9 cellular contexts compared by ENCODE assay signal in the genomic region with DNA sequence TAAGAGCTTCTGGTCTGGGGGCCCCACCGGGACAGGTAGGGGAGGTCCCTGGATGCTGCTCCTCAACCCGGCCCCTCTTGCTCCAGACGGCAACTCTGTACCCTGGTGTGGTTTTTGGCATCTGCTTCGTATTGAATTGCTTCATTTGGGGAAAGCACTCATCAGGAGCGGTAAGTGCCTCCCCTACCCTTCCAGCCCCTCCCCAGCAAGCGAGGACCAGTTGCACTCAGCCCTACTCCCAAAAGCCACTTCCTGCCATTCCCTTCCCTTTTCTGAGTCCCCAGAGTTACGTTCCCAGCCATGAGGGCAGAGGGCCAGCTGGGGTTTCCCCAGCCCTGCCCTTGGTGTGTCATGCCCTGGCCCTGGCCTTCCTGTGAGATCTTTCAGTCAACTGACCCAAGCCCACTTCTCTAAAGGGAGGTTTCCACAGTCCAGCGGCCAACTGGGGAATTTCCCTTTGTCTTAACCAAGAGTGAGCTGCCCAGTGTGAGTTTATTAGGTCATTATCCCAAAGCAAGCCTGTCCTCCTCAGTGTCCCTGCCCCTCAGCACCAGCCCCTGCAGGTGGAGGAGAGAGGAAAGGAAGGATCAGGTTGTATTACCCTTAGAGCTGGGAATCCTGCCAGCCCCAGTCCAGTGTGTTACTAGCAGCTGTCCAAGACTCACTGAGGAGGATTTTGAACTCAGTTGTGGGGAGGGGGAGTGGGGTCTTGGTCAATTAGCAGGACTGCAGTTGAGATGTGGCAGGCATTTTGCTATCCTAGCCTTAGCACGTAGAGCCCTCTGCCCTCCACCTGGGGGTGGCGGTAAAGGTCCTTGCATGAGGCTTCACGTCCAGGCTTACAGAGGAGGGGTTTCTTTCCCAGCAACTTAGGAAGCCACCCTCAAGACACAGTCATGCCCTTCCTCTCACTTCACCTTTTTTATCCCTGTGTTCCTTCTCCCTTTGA. TPM values are rescaled to one million over a fixed set of nuclear protein-coding genes. Genes with fewer than 3 reads are reported as not detected.
DNase-seq lines count a peak whose midpoint lies in the region; ATAC-seq and TF ChIP-seq lines count a peak whose summit lies in the region.
"Had no signal": no experiment of that assay in that cellular context is flagged by ENCODE, and none has a peak within 500 bp of the region (broad histone marks: within the 10 kb centered on the region; RNA-seq: fewer than 3 reads in every experiment).

No MANE protein-coding gene starts in this region.

- H3K27me3 Mint-ChIP-seq in activated CD4-positive, alpha-beta T cell treated with anti-CD3 and anti-CD28 coated beads, Interleukin-2, amount 10 ng/mL, durations not matched to agents 24 days and 14 days: no peaks in the 10 kb centered on the region

- 37 to 49% methylated on average over 10 to 11 of the region's 11 CpGs for WGBS in esophagus squamous epithelium, 2 donors
- 22 to 24% methylated on average over 11 of the region's 11 CpGs for whole genome bisulfite sequencing in tibial nerve, 2 donors

- peak overlapping the region in 3 of 4 donors; percentile 26 to 52 (median 29) for H3K27ac ChIP-seq in esophagus squamous epithelium
- H3K27ac ChIP-seq in tibial nerve: peak overlapping the region in 3 of 4 donors; percentile 15 to 34 (median 19)

- H3K4me1 ChIP-seq in esophagus squamous epithelium: peaks cover 0 to 14% (median 10%) of the 10 kb centered on the region in 3 donors
- peaks cover 0 to 15% (median 11%) of the 10 kb centered on the region in 4 donors for H3K4me1 ChIP-seq in tibial nerve
- H3K4me1 ChIP-seq: HAP-1 had no signal

- H3K27me3 ChIP-seq in esophagus squamous epithelium (no peaks in the 10 kb centered on the region), tibial nerve (no peaks in the 10 kb centered on the region)

- no peak for ATAC-seq in HG03571 (IDR thresholded peaks at IDR 0.05; ENCODE audit: unreplicated experiment)

- H3K9me3 ChIP-seq in esophagus squamous epithelium (no peaks in the 10 kb centered on the region), tibial nerve (no peaks in the 10 kb centered on the region)
- H3K9me3 ChIP-seq: HAP-1 had no signal

- TF ChIP-seq POLR2A in esophagus squamous epithelium (IDR thresholded peaks at IDR 0.05) (no peak), tibial nerve (IDR thresholded peaks at IDR 0.05) (no peak)

- H3K4me3 ChIP-seq in esophagus squamous epithelium (no peak overlapping the region), tibial nerve (no peak overlapping the region)
- H3K4me3 ChIP-seq: HAP-1 had no signal

- DNase-seq in AG08396 (ENCODE audit: low spot score) (peak; percentile 68), GM13977 (ENCODE audit: low spot score) (peak; percentile 43), NCI-H2107 treated with DMSO at 0.1 percent for 48 hours (lab: John Stamatoyannopoulos, UW; ENCODE audit: unreplicated experiment) (peak; percentile 32), esophagus squamous epithelium (lab: John Stamatoyannopoulos, UW) (peak; percentile 37), myocyte (ENCODE audit: low read depth) (peak; percentile 93), tibial nerve (ENCODE audit: low spot score in 2 of 2) (peak; percentile 63 to 66)
- DNase-seq in activated CD4-positive, alpha-beta T cell treated with anti-CD3 and anti-CD28 coated beads, Interleukin-2, amount 10 ng/mL, durations not matched to agents 24 days and 14 days: peak; percentile 67

- in situ Hi-C loops in GM13977 (cut with MboI; ENCODE audit: low pct_unique_long_range_greater_than_20kb, low sequenced_read_pairs, unreplicated experiment): no loop called here

- H3K36me3 ChIP-seq in esophagus squamous epithelium (peaks cover 26 to 96% (median 41%) of the 10 kb centered on the region in 3 donors), tibial nerve (peaks cover 5 to 83% (median 26%) of the 10 kb centered on the region in 3 donors)

- H3K36me3 Mint-ChIP-seq in activated CD4-positive, alpha-beta T cell treated with anti-CD3 and anti-CD28 coated beads, Interleukin-2, amount 10 ng/mL, durations not matched to agents 24 days and 14 days (ENCODE audit: low read depth): peaks cover 60% of the 10 kb centered on the region

- H3K4me3 Mint-ChIP-seq in activated CD4-positive, alpha-beta T cell treated with anti-CD3 and anti-CD28 coated beads, Interleukin-2, amount 10 ng/mL, durations not matched to agents 24 days and 14 days: no peak overlapping the region

- no peaks in the 10 kb centered on the region for H3K9me3 Mint-ChIP-seq in activated CD4-positive, alpha-beta T cell treated with anti-CD3 and anti-CD28 coated beads, Interleukin-2, amount 10 ng/mL, durations not matched to agents 24 days and 14 days

- peak overlapping the region; percentile 22 for H3K27ac Mint-ChIP-seq in activated CD4-positive, alpha-beta T cell treated with anti-CD3 and anti-CD28 coated beads, Interleukin-2, amount 10 ng/mL, durations not matched to agents 24 days and 14 days

- TF ChIP-seq CTCF in GM13977 (IDR thresholded peaks at IDR 0.05; ENCODE audit: extremely low read depth, insufficient read depth, missing control alignments): peak; percentile 59
- TF ChIP-seq CTCF in esophagus squamous epithelium (IDR thresholded peaks at IDR 0.05): peak in 3 of 6 experiments; percentile 4 to 16 (median 6)
- TF ChIP-seq CTCF in tibial nerve (IDR thresholded peaks at IDR 0.05): peak in 2 of 5 experiments; percentile 29 to 32

- intact Hi-C loops in activated CD4-positive, alpha-beta T cell treated with anti-CD3 and anti-CD28 coated beads, Interleukin-2, amount 10 ng/mL, durations not matched to agents 24 days and 14 days (cut with micrococcal nuclease): no loop called here
- intact Hi-C loops in esophagus squamous epithelium (cut with DNase I): no loop called here

- peaks cover 7% of the 10 kb centered on the region for H3K4me1 Mint-ChIP-seq in activated CD4-positive, alpha-beta T cell treated with anti-CD3 and anti-CD28 coated beads, Interleukin-2, amount 10 ng/mL, durations not matched to agents 24 days and 14 days

- peak in 1 of 2 donors; percentile 81 for TF ChIP-seq EP300 in tibial nerve (IDR thresholded peaks at IDR 0.05)

RNA-seq across cellular contexts. Expression of gene TM9SF4, which starts 45.8 kb away (rescaled TPM):
- 48.9 and 49.8 TPM in 2 replicates for total RNA-seq in activated CD4-positive, alpha-beta T cell treated with anti-CD3 and anti-CD28 coated beads, Interleukin-2, amount 10 ng/mL, durations not matched to agents 24 days and 14 days
- total RNA-seq in esophagus squamous epithelium (10 to 100 TPM; 28.5 to 36.3 (median 32.1) TPM), myocyte (41.4 and 46.4 TPM in 2 replicates), tibial nerve (10 to 100 TPM; 23.1 to 40.5 (median 28.8) TPM)
- 49.5 TPM for polyA plus RNA-seq in myocyte (2012)

RNA-seq across cellular contexts. Expression of gene PLAGL2, which starts 52.3 kb away (rescaled TPM):
- 119 and 120 TPM in 2 replicates for total RNA-seq in activated CD4-positive, alpha-beta T cell treated with anti-CD3 and anti-CD28 coated beads, Interleukin-2, amount 10 ng/mL, durations not matched to agents 24 days and 14 days
- 10 to 100 TPM in 2 of 4 donors, 1 to 10 TPM in 2; 6.2 to 14.0 (median 11.2) TPM for total RNA-seq in esophagus squamous epithelium
- 3.2 and 3.5 TPM in 2 replicates for total RNA-seq in myocyte
- 4.1 TPM for polyA plus RNA-seq in myocyte (2012)
- total RNA-seq in tibial nerve: 1 to 10 TPM; 4.2 to 7.2 (median 6.3) TPM

RNA-seq across cellular contexts. Expression of gene POFUT1, which starts 52.4 kb away (rescaled TPM):
- total RNA-seq in activated CD4-positive, alpha-beta T cell treated with anti-CD3 and anti-CD28 coated beads, Interleukin-2, amount 10 ng/mL, durations not matched to agents 24 days and 14 days: 65.7 and 68.1 TPM in 2 replicates
- total RNA-seq in esophagus squamous epithelium (10 to 100 TPM; 15.7 to 29.6 (median 18.1) TPM), myocyte (36.7 and 44.7 TPM in 2 replicates), tibial nerve (10 to 100 TPM; 26.0 to 49.4 (median 32.4) TPM)
- 45.8 TPM for polyA plus RNA-seq in myocyte (2012)

Comparison
In these comparisons a context has a peak if more than half of its experiments do, and no peak if none do; other contexts are left out.
1. DNase-seq: peak in every context shown above with its lines; median percentile 93 in myocyte; 68 in AG08396; 67 in activated CD4-positive, alpha-beta T cell treated with anti-CD3 and anti-CD28 coated beads, Interleukin-2, amount 10 ng/mL, durations not matched to agents 24 days and 14 days; 64 in tibial nerve; 43 in GM13977; 37 in esophagus squamous epithelium; 32 in NCI-H2107 treated with DMSO at 0.1 percent for 48 hours.